ENCODE assay signal across 8 cellular contexts in genomic region chr13:46551410-46552301, GRCh38. TPM values are rescaled to one million over a fixed set of nuclear protein-coding genes. Genes with fewer than 3 reads are reported as not detected.
A peak's percentile ranks its signal among the peaks of the same experiment; 100 is the strongest.
DNase-seq lines count a peak whose midpoint lies in the region; ATAC-seq, FAIRE-seq and TF ChIP-seq lines count a peak whose summit lies in the region.

No MANE protein-coding gene starts in this region.

- DNase-seq in A172 (ENCODE audit: low spot score) (peak; percentile 77), GM12892 (ENCODE audit: insufficient read length) (no peak), NCI-H2171 treated with DMSO at 0.1 percent for 48 hours (lab: John Stamatoyannopoulos, UW) (peak; percentile 50), coronary artery (ENCODE audit: low spot score) (peak; percentile 79), left lung (peak; percentile 85 to 92), mesenteric fat pad (ENCODE audit: low spot score) (no peak)
- peak; percentile 83 for DNase-seq in activated CD4-positive, alpha-beta T cell treated with anti-CD3 and anti-CD28 coated beads for 36 hours
- peak; percentile 37 for DNase-seq in stimulated activated CD4-positive, alpha-beta T cell treated with anti-CD3 and anti-CD28 coated beads, Interleukin-2, amount 100 ng/mL, for 4 hours (ENCODE audit: low read depth)

- H3K9me3 ChIP-seq in left lung: no peaks in the 10 kb centered on the region

- intact Hi-C loops in activated CD4-positive, alpha-beta T cell treated with anti-CD3 and anti-CD28 coated beads for 36 hours (cut with DNase I, micrococcal nuclease): loop anchor here (1.0 to 5.0 kb wide), 6 partner anchors 49 to 499 kb away; partner anchors contain the start of gene ZC3H13 (in 1 of the 2)
- intact Hi-C loops in left lung (cut with DNase I): no loop called here

- peak; percentile 93 for FAIRE-seq in GM12892 (lab: Jason Lieb, UNC)

- H3K27ac ChIP-seq in coronary artery (peak overlapping the region; percentile 93 to 94), left lung (no peak overlapping the region)

- TF ChIP-seq CTCF in coronary artery (IDR thresholded peaks at IDR 0.05): peak; percentile 67
- TF ChIP-seq CTCF in left lung (IDR thresholded peaks at IDR 0.05): peak; percentile 78 to 86

- peaks cover 9 to 35% of the 10 kb centered on the region in 2 donors for H3K4me1 ChIP-seq in left lung

- H3K27me3 ChIP-seq in left lung: no peaks in the 10 kb centered on the region

- H3K4me3 ChIP-seq in coronary artery (peak overlapping the region; percentile 88), left lung (peak overlapping the region; percentile 96 to 97)

- TF ChIP-seq POLR2A in GM12892 (IDR thresholded peaks at IDR 0.05; ENCODE audit: low read depth, low read length): no peak

- H3K4me3 Mint-ChIP-seq in activated CD4-positive, alpha-beta T cell treated with anti-CD3 and anti-CD28 coated beads for 36 hours: peak overlapping the region; percentile 91

- no peak for ATAC-seq in activated CD4-positive, alpha-beta T cell treated with anti-CD3 and anti-CD28 coated beads for 36 hours
- peak; percentile 52 for ATAC-seq in left lung

- CTCF ChIA-PET in activated CD4-positive, alpha-beta T cell treated with anti-CD3 and anti-CD28 coated beads for 36 hours (lab: Charles Lee): interaction anchor here (0.6 to 2.1 kb wide), 51 partner anchors 9 to 342 kb away, joined by 3 to 28 read pairs (median 4); no protein-coding TSS in a partner anchor

- no peak overlapping the region for H3K27ac Mint-ChIP-seq in activated CD4-positive, alpha-beta T cell treated with anti-CD3 and anti-CD28 coated beads for 36 hours

- no peaks in the 10 kb centered on the region for H3K36me3 ChIP-seq in left lung

- POLR2A ChIA-PET in activated CD4-positive, alpha-beta T cell treated with anti-CD3 and anti-CD28 coated beads for 36 hours (lab: Charles Lee): interaction anchor here (0.6 to 1.3 kb wide), 2 partner anchors 27 to 1533 kb away, joined by 3 to 6 read pairs; no protein-coding TSS in a partner anchor

- no peaks in the 10 kb centered on the region for H3K9me3 Mint-ChIP-seq in activated CD4-positive, alpha-beta T cell treated with anti-CD3 and anti-CD28 coated beads for 36 hours (ENCODE audit: low read depth)

- no peaks in the 10 kb centered on the region for H3K36me3 Mint-ChIP-seq in activated CD4-positive, alpha-beta T cell treated with anti-CD3 and anti-CD28 coated beads for 36 hours (ENCODE audit: low read depth)

- peaks cover 38% of the 10 kb centered on the region for H3K4me1 Mint-ChIP-seq in activated CD4-positive, alpha-beta T cell treated with anti-CD3 and anti-CD28 coated beads for 36 hours

- H3K27me3 Mint-ChIP-seq in activated CD4-positive, alpha-beta T cell treated with anti-CD3 and anti-CD28 coated beads for 36 hours: no peaks in the 10 kb centered on the region

RNA-seq across cellular contexts. Expression of gene LRCH1, which starts 1.3 kb away (rescaled TPM):
- total RNA-seq in A172 (2014; rRNA removed; shearing (Covaris generic)): 4.9 and 5.0 TPM in 2 replicates
- 27.9 TPM for polyA plus RNA-seq in GM12892 (2012; ENCODE audit: missing spikeins)
- 10 to 100 TPM; 14.8 to 16.4 TPM for total RNA-seq in activated CD4-positive, alpha-beta T cell treated with anti-CD3 and anti-CD28 coated beads for 36 hours
- total RNA-seq in left lung (10 to 100 TPM; 16.1 to 17.7 TPM), mesenteric fat pad (21.0 TPM)

Comparison
In these comparisons a context has a peak if more than half of its experiments do, and no peak if none do; other contexts are left out.
1. DNase-seq: peak in A172 (single experiment), NCI-H2171 treated with DMSO at 0.1 percent for 48 hours (single experiment), activated CD4-positive, alpha-beta T cell treated with anti-CD3 and anti-CD28 coated beads for 36 hours (single experiment), coronary artery (single experiment), left lung (2 of 2) and stimulated activated CD4-positive, alpha-beta T cell treated with anti-CD3 and anti-CD28 coated beads, Interleukin-2, amount 100 ng/mL, for 4 hours (single experiment); none in GM12892 (single experiment) and mesenteric fat pad (single experiment).
2. H3K27ac ChIP-seq: peak in coronary artery (2 of 2); none in left lung (0 of 2).
3. intact Hi-C loops: an anchor here in activated CD4-positive, alpha-beta T cell treated with anti-CD3 and anti-CD28 coated beads for 36 hours (1.0 to 5.0 kb wide); none called in left lung.